In genomic region chr2:47058061-47058931, GRCh38 we compare ENCODE assay signal across 9 cellular contexts.
DNase-seq lines count a peak whose midpoint lies in the region; ATAC-seq and TF ChIP-seq lines count a peak whose summit lies in the region.
"Had no signal": no experiment of that assay in that cellular context is flagged by ENCODE, and none has a peak within 500 bp of the region (broad histone marks: within the 10 kb centered on the region; RNA-seq: fewer than 3 reads in every experiment).

No MANE protein-coding gene starts in this region.

- H3K27ac Mint-ChIP-seq in activated naive CD8-positive, alpha-beta T cell treated with anti-CD3 and anti-CD28 coated beads for 36 hours = peak overlapping the region; percentile 62

- H3K4me3 ChIP-seq in ACC112 (ENCODE audit: low read depth, low read length) (no peak overlapping the region), tibial nerve (no peak overlapping the region)

- 29 to 38% methylated on average over 8 to 11 of the region's 11 CpGs for WGBS in tibial nerve, 2 donors

- DNase-seq in activated naive CD8-positive, alpha-beta T cell treated with anti-CD3 and anti-CD28 coated beads for 36 hours = no peak
- DNase-seq in medulla oblongata (ENCODE audit: extremely low spot score) = peak; percentile 73
- peak in 1 of 2 donors; percentile 83 for DNase-seq in tibial nerve (ENCODE audit: low spot score in 2 of 2)
- DNase-seq in activated CD4-positive, alpha-beta T cell treated with anti-CD3 and anti-CD28 coated beads for 48 hours = no peak
- DNase-seq in KG1 (lab: John Stamatoyannopoulos, UW) = no peak

- H3K4me3 Mint-ChIP-seq in activated naive CD8-positive, alpha-beta T cell treated with anti-CD3 and anti-CD28 coated beads for 36 hours = no peak overlapping the region

- H3K36me3 ChIP-seq in ACC112 (ENCODE audit: insufficient read depth, low read length) = peaks cover 7% of the 10 kb centered on the region; the same call in 1 of the 2 replicates
- H3K36me3 ChIP-seq in tibial nerve = peaks cover 0 to 22% (median 0%) of the 10 kb centered on the region in 3 donors

- no peak for TF ChIP-seq CTCF in tibial nerve (IDR thresholded peaks at IDR 0.05)

- peaks cover 24% of the 10 kb centered on the region for H3K4me1 Mint-ChIP-seq in activated naive CD8-positive, alpha-beta T cell treated with anti-CD3 and anti-CD28 coated beads for 36 hours

- TF ChIP-seq EP300 in tibial nerve (IDR thresholded peaks at IDR 0.05) = peak; percentile 10 to 91

- no peak for TF ChIP-seq POLR2A in tibial nerve (IDR thresholded peaks at IDR 0.05)

- H3K27ac ChIP-seq in ACC112 (ENCODE audit: low read depth, low read length) (peak overlapping the region; percentile 67), tibial nerve (peak overlapping the region; percentile 70 to 92 (median 77))
- H3K27ac ChIP-seq: VCaP had no signal

- H3K79me2 ChIP-seq in ACC112 (ENCODE audit: control insufficient read depth, insufficient read depth, low read length, unreplicated experiment) = no peaks in the 10 kb centered on the region

- peaks cover 9% of the 10 kb centered on the region for H3K36me3 Mint-ChIP-seq in activated naive CD8-positive, alpha-beta T cell treated with anti-CD3 and anti-CD28 coated beads for 36 hours

- H3K4me1 ChIP-seq in ACC112 (ENCODE audit: control insufficient read depth, insufficient read depth, low read length, unreplicated experiment) (peaks cover 47% of the 10 kb centered on the region), tibial nerve (peaks cover 16 to 97% (median 66%) of the 10 kb centered on the region in 4 donors)

- no peaks in the 10 kb centered on the region for H3K9me3 ChIP-seq in tibial nerve

- no peaks in the 10 kb centered on the region for H3K27me3 Mint-ChIP-seq in activated naive CD8-positive, alpha-beta T cell treated with anti-CD3 and anti-CD28 coated beads for 36 hours

- H2AFZ ChIP-seq in ACC112 (ENCODE audit: low read length, unreplicated experiment) = no peak overlapping the region

- no peaks in the 10 kb centered on the region for H3K27me3 ChIP-seq in ACC112 (ENCODE audit: insufficient read depth, low read length)
- H3K27me3 ChIP-seq in tibial nerve = no peaks in the 10 kb centered on the region

- no peaks in the 10 kb centered on the region for H3K9me3 Mint-ChIP-seq in activated naive CD8-positive, alpha-beta T cell treated with anti-CD3 and anti-CD28 coated beads for 36 hours

- ATAC-seq in HG02610 (IDR thresholded peaks at IDR 0.05; ENCODE audit: unreplicated experiment) (peak; percentile 46), GM21717 (IDR thresholded peaks at IDR 0.05; ENCODE audit: unreplicated experiment) (no peak)
